Comparison of ENCODE assay signal across 1 cellular context in genomic region chr1:214675524-214675923, GRCh38.
TF ChIP-seq lines count a peak whose summit lies in the region.
"Not testable (repeated sequence)": the region's sequence is repeated elsewhere in the genome, so short reads cannot be mapped to it uniquely, and the experiment has no call there.

No MANE protein-coding gene starts in this region.

- not testable (repeated sequence) for H3K4me3 ChIP-seq in HEK293 (ENCODE audit: low read depth, low read length)

- H3K4me1 ChIP-seq in HEK293 (ENCODE audit: control insufficient read depth, insufficient read depth, low read length), result not testable (repeated sequence)

- not testable (repeated sequence) for H3K9me3 ChIP-seq in HEK293 (ENCODE audit: control insufficient read depth, insufficient read depth, low read depth, low read length)

- POLR2A ChIA-PET in HEK293 (lab: Yijun Ruan, JAX), result not testable (repeated sequence)

- not testable (repeated sequence) for H3K27ac ChIP-seq in HEK293 (ENCODE audit: extremely low read depth, low read depth, low read length)

- H3K36me3 ChIP-seq in HEK293 (ENCODE audit: control insufficient read depth in 2 of 2, insufficient read depth in 1 of 2, low read length in 2 of 2), result not testable (repeated sequence)

- TF ChIP-seq CTCF in HEK293 (tag by site-specific recombination; IDR thresholded peaks at IDR 0.05), result not testable (repeated sequence)

- CTCF ChIA-PET in HEK293 (lab: Yijun Ruan, JAX), result not testable (repeated sequence)

TF ChIP-seq in HEK293, 187 proteins besides CTCF, POLR2A, EP300 and RAD21:
- TF ChIP-seq ZNF280D (tag by site-specific recombination; IDR thresholded peaks at IDR 0.05) (0 out of 2 replicates have a peak, but pooled peaks have one; percentile 70), ZNF146 (tag by site-specific recombination; IDR thresholded peaks at IDR 0.05) (peak; percentile 93), ZNF580 (tag by site-specific recombination; IDR thresholded peaks at IDR 0.05) (0 out of 2 replicates have a peak, but pooled peaks have one; percentile 42)
